In genomic region chr12:1810931-1811280, GRCh38 we compare ENCODE assay signal across 19 cellular contexts. TPM values are rescaled to one million over a fixed set of nuclear protein-coding genes. Genes with fewer than 3 reads are reported as not detected.
A peak's percentile ranks its signal among the peaks of the same experiment; 100 is the strongest.
DNase-seq lines count a peak whose midpoint lies in the region; ATAC-seq lines count a peak whose summit lies in the region.
"Had no signal": no experiment of that assay in that cellular context is flagged by ENCODE, and none has a peak within 500 bp of the region (broad histone marks: within the 10 kb centered on the region; RNA-seq: fewer than 3 reads in every experiment).

No MANE protein-coding gene starts in this region.

- peaks cover 19% of the 10 kb centered on the region for H3K4me1 Mint-ChIP-seq in activated CD8-positive, alpha-beta memory T cell treated with anti-CD3 and anti-CD28 coated beads, Interleukin-2, amount 10 ng/mL, durations not matched to agents 7 days and 5 days
- peaks cover 3 to 35% (median 13%) of the 10 kb centered on the region in 4 donors for H3K4me1 Mint-ChIP-seq in CD4-positive, alpha-beta memory T cell
- H3K4me1 Mint-ChIP-seq in activated T-helper 2 cell treated with anti-CD3 and anti-CD28 coated beads, Interferon-gamma antibody, Interleukin-2, Interleukin-4, amounts not matched to agents 10 μg/mL and 5 μg/mL and 100 μg/mL, durations not matched to agents 14 hours and 24 hours and 36 hours (ENCODE audit: low read depth) = peaks cover 8% of the 10 kb centered on the region
- H3K4me1 Mint-ChIP-seq in naive thymus-derived CD8-positive, alpha-beta T cell = peaks cover 0 to 24% (median 0%) of the 10 kb centered on the region in 4 donors

- CTCF ChIA-PET in activated CD8-positive, alpha-beta memory T cell treated with anti-CD3 and anti-CD28 coated beads, Interleukin-2, amount 10 ng/mL, durations not matched to agents 7 days and 5 days (lab: Charles Lee) = interaction anchor here (1.7 kb wide), 1 partner anchor 129 kb away, joined by 8 read pairs; no protein-coding TSS in a partner anchor
- CTCF ChIA-PET in CD4-positive, alpha-beta memory T cell (lab: Charles Lee; ENCODE audit: partially characterized antibody) = interaction anchor here (1.1 to 2.5 kb wide), 2 partner anchors 20 to 129 kb away, joined by 3 to 8 read pairs; no protein-coding TSS in a partner anchor

- H3K36me3 ChIP-seq in CD4-positive, alpha-beta memory T cell (ENCODE audit: insufficient read depth, low read length) = no peaks in the 10 kb centered on the region

- peaks cover 4% of the 10 kb centered on the region for H3K27me3 Mint-ChIP-seq in activated CD8-positive, alpha-beta memory T cell treated with anti-CD3 and anti-CD28 coated beads, Interleukin-2, amount 10 ng/mL, durations not matched to agents 7 days and 5 days
- H3K27me3 Mint-ChIP-seq in CD4-positive, alpha-beta memory T cell = peaks cover 2 to 3% of the 10 kb centered on the region in 2 donors
- peaks cover 11% of the 10 kb centered on the region for H3K27me3 Mint-ChIP-seq in activated T-helper 2 cell treated with anti-CD3 and anti-CD28 coated beads, Interferon-gamma antibody, Interleukin-2, Interleukin-4, amounts not matched to agents 10 μg/mL and 5 μg/mL and 100 μg/mL, durations not matched to agents 14 hours and 24 hours and 36 hours (ENCODE audit: low read depth)
- H3K27me3 Mint-ChIP-seq in naive thymus-derived CD8-positive, alpha-beta T cell = peaks cover 0 to 3% (median 0%) of the 10 kb centered on the region in 5 donors

- H3K4me3 ChIP-seq in CD4-positive, alpha-beta memory T cell (ENCODE audit: low read length in 2 of 2) = no peak overlapping the region

- peaks cover 29% of the 10 kb centered on the region for H3K4me1 ChIP-seq in CD4-positive, alpha-beta memory T cell (ENCODE audit: insufficient read depth, low read length)

- no peaks in the 10 kb centered on the region for H3K9me3 Mint-ChIP-seq in activated CD8-positive, alpha-beta memory T cell treated with anti-CD3 and anti-CD28 coated beads, Interleukin-2, amount 10 ng/mL, durations not matched to agents 7 days and 5 days (ENCODE audit: low read depth)
- H3K9me3 Mint-ChIP-seq in CD4-positive, alpha-beta memory T cell = peaks cover 0 to 4% (median 0%) of the 10 kb centered on the region in 8 donors
- no peaks in the 10 kb centered on the region for H3K9me3 Mint-ChIP-seq in activated T-helper 2 cell treated with anti-CD3 and anti-CD28 coated beads, Interferon-gamma antibody, Interleukin-2, Interleukin-4, amounts not matched to agents 10 μg/mL and 5 μg/mL and 100 μg/mL, durations not matched to agents 14 hours and 24 hours and 36 hours
- H3K9me3 Mint-ChIP-seq in naive thymus-derived CD8-positive, alpha-beta T cell = no peaks in the 10 kb centered on the region
- H3K9me3 Mint-ChIP-seq: stimulated activated memory B cell treated with anti-CD40 and anti-IgM and Interleukin-4, amounts not matched to agents 10 μg/mL and 1 μg/mL and 100 μg/mL, for 72 hours; type B pancreatic cell had no signal

- peak overlapping the region; percentile 48 for H3K27ac ChIP-seq in CD4-positive, alpha-beta memory T cell (ENCODE audit: low read depth, low read length)
- H3K27ac ChIP-seq in substantia nigra (ENCODE audit: low read depth, low read length, poor library complexity, severe bottlenecking) = no peak overlapping the region

- no peak for ATAC-seq in activated CD8-positive, alpha-beta memory T cell treated with anti-CD3 and anti-CD28 coated beads, Interleukin-2, amount 10 ng/mL, durations not matched to agents 7 days and 5 days
- no peak for ATAC-seq in naive thymus-derived CD8-positive, alpha-beta T cell
- ATAC-seq in HG02884 (IDR thresholded peaks at IDR 0.05; ENCODE audit: unreplicated experiment) = no peak

- H3K4me3 Mint-ChIP-seq in activated CD8-positive, alpha-beta memory T cell treated with anti-CD3 and anti-CD28 coated beads, Interleukin-2, amount 10 ng/mL, durations not matched to agents 7 days and 5 days = peak overlapping the region; percentile 49
- peak overlapping the region; percentile 38 to 84 (median 75) for H3K4me3 Mint-ChIP-seq in CD4-positive, alpha-beta memory T cell
- H3K4me3 Mint-ChIP-seq in activated T-helper 2 cell treated with anti-CD3 and anti-CD28 coated beads, Interferon-gamma antibody, Interleukin-2, Interleukin-4, amounts not matched to agents 10 μg/mL and 5 μg/mL and 100 μg/mL, durations not matched to agents 14 hours and 24 hours and 36 hours (ENCODE audit: low read depth) = peak overlapping the region; percentile 65
- peak overlapping the region in 6 of 10 donors; percentile 36 to 61 (median 49) for H3K4me3 Mint-ChIP-seq in naive thymus-derived CD8-positive, alpha-beta T cell
- H3K4me3 Mint-ChIP-seq: stimulated activated memory B cell treated with anti-CD40 and anti-IgM and Interleukin-4, amounts not matched to agents 10 μg/mL and 1 μg/mL and 100 μg/mL, for 72 hours; type B pancreatic cell had no signal

- no peaks in the 10 kb centered on the region for H3K27me3 ChIP-seq in CD4-positive, alpha-beta memory T cell (ENCODE audit: insufficient read depth, low read length)

- POLR2A ChIA-PET in CD4-positive, alpha-beta memory T cell (lab: Charles Lee; ENCODE audit: partially characterized antibody) = interaction anchor here (0.8 kb wide), 1 partner anchor 14 kb away, joined by 3 read pairs; no protein-coding TSS in a partner anchor
- POLR2A ChIA-PET in naive thymus-derived CD8-positive, alpha-beta T cell (lab: Charles Lee) = interaction anchor here (0.5 to 1.3 kb wide), 2 partner anchors 14 to 104 kb away, joined by 3 to 5 read pairs; no protein-coding TSS in a partner anchor

- intact Hi-C loops in CD4-positive, alpha-beta memory T cell (cut with micrococcal nuclease) = loop anchor here (5.0 kb wide), 1 partner anchor 106 kb away; the partner anchor contains the start of gene CACNA2D4
- intact Hi-C loops in activated T-helper 2 cell treated with anti-CD3 and anti-CD28 coated beads, Interferon-gamma antibody, Interleukin-2, Interleukin-4, amounts not matched to agents 10 μg/mL and 5 μg/mL and 100 μg/mL, durations not matched to agents 14 hours and 24 hours and 36 hours (cut with micrococcal nuclease) = no loop called here

- no peaks in the 10 kb centered on the region for H3K9me3 ChIP-seq in CD4-positive, alpha-beta memory T cell (ENCODE audit: control insufficient read depth in 1 of 2, low read length in 2 of 2)

- no peak for DNase-seq in activated CD8-positive, alpha-beta memory T cell treated with anti-CD3 and anti-CD28 coated beads, Interleukin-2, amount 10 ng/mL, durations not matched to agents 7 days and 5 days
- no peak for DNase-seq in activated CD8-positive, alpha-beta memory T cell treated with anti-CD3 and anti-CD28 coated beads, Interleukin-2, amount 50 U/mL, for 4 hours
- DNase-seq in CD4-positive, alpha-beta memory T cell = no peak
- DNase-seq in activated T-helper 2 cell treated with anti-CD3 and anti-CD28 coated beads, Interferon-gamma antibody, Interleukin-2, Interleukin-4, amounts not matched to agents 10 μg/mL and 5 μg/mL and 100 μg/mL, durations not matched to agents 14 hours and 24 hours and 36 hours (ENCODE audit: low spot score) = no peak
- no peak for DNase-seq in naive thymus-derived CD8-positive, alpha-beta T cell
- no peak for DNase-seq in stimulated activated CD4-positive, alpha-beta T cell treated with anti-CD3 and anti-CD28 coated beads, Interleukin-4, amount 100 ng/mL, for 1 hour
- no peak for DNase-seq in substantia nigra (lab: John Stamatoyannopoulos, UW)
- DNase-seq: anterior cingulate cortex, mesendoderm, NCI-H1417, NCI-H2171 treated with DMSO at 0.1 percent for 48 hours, NCI-H774 had no signal

- H3K27ac Mint-ChIP-seq in activated CD8-positive, alpha-beta memory T cell treated with anti-CD3 and anti-CD28 coated beads, Interleukin-2, amount 10 ng/mL, durations not matched to agents 7 days and 5 days = peak overlapping the region; percentile 20
- H3K27ac Mint-ChIP-seq in CD4-positive, alpha-beta memory T cell = peak overlapping the region in 5 of 7 donors; percentile 31 to 93 (median 55)
- peak overlapping the region; percentile 48 for H3K27ac Mint-ChIP-seq in activated T-helper 2 cell treated with anti-CD3 and anti-CD28 coated beads, Interferon-gamma antibody, Interleukin-2, Interleukin-4, amounts not matched to agents 10 μg/mL and 5 μg/mL and 100 μg/mL, durations not matched to agents 14 hours and 24 hours and 36 hours
- peak overlapping the region in 7 of 10 donors; percentile 16 to 76 (median 46) for H3K27ac Mint-ChIP-seq in naive thymus-derived CD8-positive, alpha-beta T cell
- H3K27ac Mint-ChIP-seq: stimulated activated memory B cell treated with anti-CD40 and anti-IgM and Interleukin-4, amounts not matched to agents 10 μg/mL and 1 μg/mL and 100 μg/mL, for 72 hours; type B pancreatic cell had no signal

- no peaks in the 10 kb centered on the region for H3K36me3 Mint-ChIP-seq in activated CD8-positive, alpha-beta memory T cell treated with anti-CD3 and anti-CD28 coated beads, Interleukin-2, amount 10 ng/mL, durations not matched to agents 7 days and 5 days
- H3K36me3 Mint-ChIP-seq in CD4-positive, alpha-beta memory T cell = no peaks in the 10 kb centered on the region
- H3K36me3 Mint-ChIP-seq in activated T-helper 2 cell treated with anti-CD3 and anti-CD28 coated beads, Interferon-gamma antibody, Interleukin-2, Interleukin-4, amounts not matched to agents 10 μg/mL and 5 μg/mL and 100 μg/mL, durations not matched to agents 14 hours and 24 hours and 36 hours (ENCODE audit: low read depth) = no peaks in the 10 kb centered on the region
- no peaks in the 10 kb centered on the region for H3K36me3 Mint-ChIP-seq in naive thymus-derived CD8-positive, alpha-beta T cell
- H3K36me3 Mint-ChIP-seq: stimulated activated memory B cell treated with anti-CD40 and anti-IgM and Interleukin-4, amounts not matched to agents 10 μg/mL and 1 μg/mL and 100 μg/mL, for 72 hours; type B pancreatic cell had no signal

RNA-seq across cellular contexts. Expression of gene LRTM2, which starts 9.5 kb away (rescaled TPM):
- not detected for total RNA-seq in activated CD8-positive, alpha-beta memory T cell treated with anti-CD3 and anti-CD28 coated beads, Interleukin-2, amount 10 ng/mL, durations not matched to agents 7 days and 5 days
- total RNA-seq in CD4-positive, alpha-beta memory T cell = not detected
- not detected for polyA plus RNA-seq in CD4-positive, alpha-beta memory T cell
- total RNA-seq in activated T-helper 2 cell treated with anti-CD3 and anti-CD28 coated beads, Interferon-gamma antibody, Interleukin-2, Interleukin-4, amounts not matched to agents 10 μg/mL and 5 μg/mL and 100 μg/mL, durations not matched to agents 14 hours and 24 hours and 36 hours = 0.07 and 0.09 TPM in 2 replicates
- under 1 TPM in 1 of 2 experiments, not detected in 1; 0.13 TPM for total RNA-seq in naive thymus-derived CD8-positive, alpha-beta T cell
- not detected for polyA plus RNA-seq in naive thymus-derived CD8-positive, alpha-beta T cell
- total RNA-seq: A673, Daoy, HT-29, renal cortical epithelial cell had no signal
